ENCODE assay signal across 8 cellular contexts in the genomic region with DNA sequence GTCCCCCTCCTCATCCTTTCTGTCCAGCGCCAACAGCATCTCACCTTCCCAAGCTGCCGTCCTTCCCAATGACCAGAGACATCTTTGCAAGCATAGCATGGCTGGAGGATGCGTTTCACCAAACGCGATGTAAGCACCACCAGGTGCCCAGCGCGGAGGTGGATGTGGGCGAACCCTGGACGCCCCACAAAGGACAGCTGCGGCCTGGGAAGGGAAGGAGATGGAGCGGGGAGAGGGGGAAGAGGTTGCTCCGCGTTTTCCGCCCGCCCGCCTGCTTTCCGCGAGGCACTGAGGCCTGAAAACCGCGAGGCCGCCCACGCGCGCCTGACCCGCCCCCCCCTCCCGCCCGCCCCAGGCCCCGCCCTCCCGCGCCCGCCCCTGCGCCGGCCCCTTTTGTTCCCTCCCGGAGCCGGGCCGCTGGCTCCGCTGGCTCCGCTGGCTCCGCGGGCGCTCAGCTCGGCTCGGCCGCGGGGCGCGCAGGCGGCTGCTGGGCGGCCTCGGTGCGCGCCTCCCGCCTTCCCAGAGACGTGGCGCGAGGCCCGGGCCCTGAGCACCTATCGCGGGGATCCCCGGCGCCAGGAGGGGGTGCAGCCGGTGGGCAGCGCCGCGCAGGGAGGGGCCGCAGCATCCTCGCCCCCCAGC.
A peak's percentile ranks its signal among the peaks of the same experiment; 100 is the strongest.
DNase-seq lines count a peak whose midpoint lies in the region; ATAC-seq and TF ChIP-seq lines count a peak whose summit lies in the region.

A gene (plus strand): TSS at position 390 of the 642 bp plus-strand sequence. CDS start 28,140 bp downstream, outside the sequence.

- no peaks in the 10 kb centered on the region for H3K36me3 ChIP-seq in effector memory CD4-positive, alpha-beta T cell (ENCODE audit: control insufficient read depth, insufficient read depth, low read length)

- H3K9me3 ChIP-seq in effector memory CD4-positive, alpha-beta T cell (ENCODE audit: control insufficient read depth, low read length): no peaks in the 10 kb centered on the region

- peak; percentile 71 for DNase-seq in NCI-H774 (lab: John Stamatoyannopoulos, UW)
- DNase-seq in activated CD8-positive, alpha-beta memory T cell treated with anti-CD3 and anti-CD28 coated beads for 4 hours (ENCODE audit: low read depth in 2 of 2): peak; percentile 62 to 64
- peak; percentile 64 to 75 (median 66) for DNase-seq in effector memory CD4-positive, alpha-beta T cell
- peak; percentile 82 for DNase-seq in medulla oblongata (ENCODE audit: extremely low spot score)
- DNase-seq in stimulated activated CD4-positive, alpha-beta T cell treated with anti-CD3 and anti-CD28 coated beads, TNF-alpha, amount 100 ng/mL, for 24 hours (ENCODE audit: low read depth in 3 of 3): peak; percentile 51 to 71 (median 66)

- peaks cover 23% of the 10 kb centered on the region for H3K4me1 ChIP-seq in effector memory CD4-positive, alpha-beta T cell (ENCODE audit: control insufficient read depth, insufficient read depth, low read length, poor library complexity, severe bottlenecking)

- peak within 1 kb of the TSS; percentile 91 for H3K4me3 ChIP-seq in GM12875 (ENCODE audit: low read depth, low read length)
- peak within 1 kb of the TSS; percentile 68 for H3K4me3 ChIP-seq in effector memory CD4-positive, alpha-beta T cell (ENCODE audit: insufficient read depth, low read depth, low read length, poor library complexity, severe bottlenecking)

- peak; percentile 55 for ATAC-seq in HG03045 (IDR thresholded peaks at IDR 0.05; ENCODE audit: unreplicated experiment)
- no peak for ATAC-seq in GM18520 (IDR thresholded peaks at IDR 0.05; ENCODE audit: unreplicated experiment)

- TF ChIP-seq CTCF in GM12875 (IDR thresholded peaks at IDR 0.05; ENCODE audit: borderline replicate concordance, insufficient read depth, low read depth, low read length): no peak

- no peak within 1 kb of the TSS for H3K27ac ChIP-seq in effector memory CD4-positive, alpha-beta T cell (ENCODE audit: insufficient read depth, low read length, poor library complexity, severe bottlenecking)

- no peaks in the 10 kb centered on the region for H3K27me3 ChIP-seq in effector memory CD4-positive, alpha-beta T cell (replicated peaks; ENCODE audit: control insufficient read depth, insufficient read depth, low read length, poor library complexity, severe bottlenecking)
